In genomic region chr10:119207713-119208552, GRCh38 we compare ENCODE assay signal across 8 cellular contexts. TPM values are rescaled to one million over a fixed set of nuclear protein-coding genes. Genes with fewer than 3 reads are reported as not detected.
A peak's percentile ranks its signal among the peaks of the same experiment; 100 is the strongest.
DNase-seq lines count a peak whose midpoint lies in the region; ATAC-seq and TF ChIP-seq lines count a peak whose summit lies in the region.

No MANE protein-coding gene starts in this region.

- BruUV-seq in OCI-LY7 (replicated peaks; lab: Mats Ljungman, UMichigan) = no TSS peak

- H4K20me1 ChIP-seq in OCI-LY7 (ENCODE audit: insufficient read depth, low read length) = no peaks in the 10 kb centered on the region

- intact Hi-C loops in OCI-LY7 (cut with micrococcal nuclease; ENCODE audit: unreplicated experiment) = loop anchor here (1.0 to 5.0 kb wide), 3 partner anchors 159 to 389 kb away; partner anchors contain the start of gene TIAL1
- intact Hi-C loops in uterus (cut with DNase I; ENCODE audit: low total_unique reads) = loop anchor here (5.0 kb wide), 1 partner anchor 44 kb away; no protein-coding TSS in a partner anchor

- H3K4me1 ChIP-seq in OCI-LY7 (ENCODE audit: insufficient read depth, low read length, poor library complexity, severe bottlenecking) (peaks cover 28% of the 10 kb centered on the region), neuron (ENCODE audit: insufficient read depth, low read length) (peaks cover 41% of the 10 kb centered on the region), uterus (peaks cover 0 to 6% of the 10 kb centered on the region in 2 donors)

- H3K9me3 ChIP-seq in OCI-LY7 (ENCODE audit: low read length) (no peaks in the 10 kb centered on the region), neuron (ENCODE audit: low read length) (no peaks in the 10 kb centered on the region), uterus (no peaks in the 10 kb centered on the region)

- H3K9me3 Mint-ChIP-seq in activated naive CD4-positive, alpha-beta T cell treated with anti-CD3 and anti-CD28 coated beads, Interleukin-2, amount 50 U/mL, for 72 hours = no peaks in the 10 kb centered on the region

- H3K27me3 ChIP-seq in neuron (ENCODE audit: insufficient read depth, low read length) = no peaks in the 10 kb centered on the region
- no peaks in the 10 kb centered on the region for H3K27me3 ChIP-seq in uterus

- peak overlapping the region; percentile 39; the same call in 1 of the 2 replicates for H2AFZ ChIP-seq in OCI-LY7 (ENCODE audit: low read length)
- H2AFZ ChIP-seq in neuron (ENCODE audit: low read depth, low read length) = peak overlapping the region; percentile 95

- H3K4me3 ChIP-seq in OCI-LY7 (ENCODE audit: low read depth, low read length, poor library complexity, severe bottlenecking) (peak overlapping the region; percentile 75), neuron (ENCODE audit: low read length) (peak overlapping the region; percentile 85), uterus (peak overlapping the region; percentile 70 to 90)

- no peaks in the 10 kb centered on the region for H3K9me2 ChIP-seq in OCI-LY7 (ENCODE audit: insufficient read depth, low read length)

- H3K27ac Mint-ChIP-seq in activated naive CD4-positive, alpha-beta T cell treated with anti-CD3 and anti-CD28 coated beads, Interleukin-2, amount 50 U/mL, for 72 hours = peak overlapping the region; percentile 90 to 92

- POLR2A ChIA-PET in OCI-LY7 (lab: Charles Lee) = interaction anchor here (0.7 to 2.5 kb wide), 8 partner anchors 11 to 280 kb away, joined by 3 to 13 read pairs (median 4); no protein-coding TSS in a partner anchor

- H3K36me3 Mint-ChIP-seq in activated naive CD4-positive, alpha-beta T cell treated with anti-CD3 and anti-CD28 coated beads, Interleukin-2, amount 50 U/mL, for 72 hours = peaks cover 13 to 14% of the 10 kb centered on the region in 2 donors

- no peak overlapping the region for H3K27ac ChIP-seq in OCI-LY7 (ENCODE audit: low read depth, low read length, poor library complexity, severe bottlenecking)
- peak overlapping the region; percentile 99 to 100 for H3K27ac ChIP-seq in uterus

- peak overlapping the region; percentile 97 for H3K4me2 ChIP-seq in OCI-LY7 (ENCODE audit: low read length)

- CTCF ChIA-PET in OCI-LY7 (lab: Charles Lee; ENCODE audit: unreplicated experiment) = interaction anchor here (0.6 kb wide), 1 partner anchor 57 kb away, joined by 3 read pairs; no protein-coding TSS in a partner anchor

- ATAC-seq in GM18502 (IDR thresholded peaks at IDR 0.05; ENCODE audit: poor library complexity, unreplicated experiment) (peak; percentile 3), HG02884 (IDR thresholded peaks at IDR 0.05; ENCODE audit: unreplicated experiment) (peak; percentile 2)
- peak; percentile 5 to 13 for ATAC-seq in activated naive CD4-positive, alpha-beta T cell treated with anti-CD3 and anti-CD28 coated beads, Interleukin-2, amount 50 U/mL, for 72 hours

- H3K36me3 ChIP-seq in OCI-LY7 (ENCODE audit: insufficient read depth, low read length) (no peaks in the 10 kb centered on the region), neuron (ENCODE audit: insufficient read depth, low read length) (no peaks in the 10 kb centered on the region), uterus (no peaks in the 10 kb centered on the region)

- TF ChIP-seq CTCF in OCI-LY7 (conservative IDR thresholded peaks at IDR 0.05; ENCODE audit: low read length) (no peak), uterus (IDR thresholded peaks at IDR 0.05) (no peak)

- peak; percentile 51 for DNase-seq in OCI-LY7 (ENCODE audit: low spot score)
- DNase-seq in activated naive CD4-positive, alpha-beta T cell treated with anti-CD3 and anti-CD28 coated beads, Interleukin-2, amount 50 U/mL, for 72 hours (ENCODE audit: low spot score in 2 of 2) = peak; percentile 51 to 69
- DNase-seq in globus pallidus (ENCODE audit: low spot score) = peak; percentile 49
- peak; percentile 52 to 61 for DNase-seq in uterus
- DNase-seq in SIG-M5 treated with dmso at 0.1 percent for 504 hours (lab: John Stamatoyannopoulos, UW; ENCODE audit: unreplicated experiment) = no peak

- H3K79me2 ChIP-seq in OCI-LY7 (ENCODE audit: insufficient read depth, low read depth, low read length) = no peaks in the 10 kb centered on the region

- peak in 1 of 2 donors; percentile 5 for TF ChIP-seq POLR2A in uterus (IDR thresholded peaks at IDR 0.05)

RNA-seq across cellular contexts. Expression of gene GRK5, which starts 0.6 kb away (rescaled TPM):
- 4.2 and 4.7 TPM in 2 replicates for total RNA-seq in OCI-LY7 (2014; rRNA removed; shearing (Covaris generic))
- 8.3 and 10.2 TPM in 2 replicates for total RNA-seq in OCI-LY7 (2022)
- 10 to 100 TPM; 21.2 to 34.5 TPM for total RNA-seq in activated naive CD4-positive, alpha-beta T cell treated with anti-CD3 and anti-CD28 coated beads, Interleukin-2, amount 50 U/mL, for 72 hours
- total RNA-seq in uterus = 10 to 100 TPM; 11.6 to 34.6 (median 14.1) TPM

RNA-seq across cellular contexts. Expression of gene PRDX3, which starts 29.3 kb away (rescaled TPM):
- 124 and 175 TPM in 2 replicates for total RNA-seq in OCI-LY7 (2014; rRNA removed; shearing (Covaris generic))
- total RNA-seq in OCI-LY7 (2022) = 150 and 156 TPM in 2 replicates
- total RNA-seq in activated naive CD4-positive, alpha-beta T cell treated with anti-CD3 and anti-CD28 coated beads, Interleukin-2, amount 50 U/mL, for 72 hours = 100 to 1,000 TPM; 222 to 246 TPM
- 100 to 1,000 TPM in 3 of 4 donors, 10 to 100 TPM in 1; 90.6 to 231 (median 141) TPM for total RNA-seq in uterus

RNA-seq across cellular contexts. Expression of gene SFXN4, which starts 42.4 kb away (rescaled TPM):
- total RNA-seq in OCI-LY7 (2014; rRNA removed; shearing (Covaris generic)) = 27.8 and 35.9 TPM in 2 replicates
- total RNA-seq in OCI-LY7 (2022) (38.8 and 46.4 TPM in 2 replicates), uterus (10 to 100 TPM in 3 of 4 donors, 1 to 10 TPM in 1; 1.2 to 22.1 (median 14.8) TPM)
- total RNA-seq in activated naive CD4-positive, alpha-beta T cell treated with anti-CD3 and anti-CD28 coated beads, Interleukin-2, amount 50 U/mL, for 72 hours = 10 to 100 TPM; 36.4 to 40.2 TPM
